ENCODE assay signal across 1 cellular context in the genomic region with DNA sequence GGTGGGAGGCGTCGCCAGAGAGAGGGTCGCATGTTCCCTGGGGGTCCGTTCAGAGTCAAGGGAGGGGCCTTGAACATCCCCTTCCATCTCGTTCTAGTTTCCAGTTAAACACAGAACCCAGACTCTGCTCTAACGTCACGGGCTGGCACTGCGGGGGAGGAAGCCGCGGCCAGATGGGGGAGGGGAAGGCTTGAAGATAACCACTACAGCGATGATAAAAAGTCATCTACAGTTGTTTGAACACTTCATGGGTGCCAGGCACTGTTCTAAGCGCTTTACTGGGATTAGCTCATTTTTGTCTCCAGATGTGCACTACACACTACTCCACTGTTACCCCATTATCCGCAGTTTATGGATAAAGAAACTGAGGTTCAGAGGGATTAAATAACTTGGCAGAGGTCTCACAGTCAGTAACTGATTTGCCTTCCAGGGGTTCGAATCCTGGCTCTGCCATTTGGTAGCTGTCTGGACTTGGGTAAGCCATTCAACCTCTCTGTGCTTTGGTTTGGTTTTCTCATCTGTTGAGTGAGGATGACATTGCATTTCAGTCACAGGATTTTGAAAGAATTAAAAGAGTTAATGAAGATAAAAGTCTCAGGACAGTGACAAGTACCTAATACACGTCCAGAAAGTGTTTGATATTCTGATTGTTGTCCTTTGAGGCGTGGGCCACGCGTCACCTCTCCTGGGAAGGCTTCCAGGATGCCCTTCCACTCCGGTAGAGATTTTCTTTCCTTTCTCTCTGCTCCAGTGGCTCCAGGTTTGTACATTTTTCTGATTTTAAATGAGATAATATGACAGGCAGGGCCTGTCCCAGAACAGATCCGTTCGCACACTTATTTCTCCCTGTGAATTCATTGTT.
TF ChIP-seq lines count a peak whose summit lies in the region.

No MANE protein-coding gene starts in this region.

TF ChIP-seq in K562, 482 proteins besides CTCF, POLR2A, EP300 and RAD21 (continued from another document):
- TF ChIP-seq, protein P1, sequence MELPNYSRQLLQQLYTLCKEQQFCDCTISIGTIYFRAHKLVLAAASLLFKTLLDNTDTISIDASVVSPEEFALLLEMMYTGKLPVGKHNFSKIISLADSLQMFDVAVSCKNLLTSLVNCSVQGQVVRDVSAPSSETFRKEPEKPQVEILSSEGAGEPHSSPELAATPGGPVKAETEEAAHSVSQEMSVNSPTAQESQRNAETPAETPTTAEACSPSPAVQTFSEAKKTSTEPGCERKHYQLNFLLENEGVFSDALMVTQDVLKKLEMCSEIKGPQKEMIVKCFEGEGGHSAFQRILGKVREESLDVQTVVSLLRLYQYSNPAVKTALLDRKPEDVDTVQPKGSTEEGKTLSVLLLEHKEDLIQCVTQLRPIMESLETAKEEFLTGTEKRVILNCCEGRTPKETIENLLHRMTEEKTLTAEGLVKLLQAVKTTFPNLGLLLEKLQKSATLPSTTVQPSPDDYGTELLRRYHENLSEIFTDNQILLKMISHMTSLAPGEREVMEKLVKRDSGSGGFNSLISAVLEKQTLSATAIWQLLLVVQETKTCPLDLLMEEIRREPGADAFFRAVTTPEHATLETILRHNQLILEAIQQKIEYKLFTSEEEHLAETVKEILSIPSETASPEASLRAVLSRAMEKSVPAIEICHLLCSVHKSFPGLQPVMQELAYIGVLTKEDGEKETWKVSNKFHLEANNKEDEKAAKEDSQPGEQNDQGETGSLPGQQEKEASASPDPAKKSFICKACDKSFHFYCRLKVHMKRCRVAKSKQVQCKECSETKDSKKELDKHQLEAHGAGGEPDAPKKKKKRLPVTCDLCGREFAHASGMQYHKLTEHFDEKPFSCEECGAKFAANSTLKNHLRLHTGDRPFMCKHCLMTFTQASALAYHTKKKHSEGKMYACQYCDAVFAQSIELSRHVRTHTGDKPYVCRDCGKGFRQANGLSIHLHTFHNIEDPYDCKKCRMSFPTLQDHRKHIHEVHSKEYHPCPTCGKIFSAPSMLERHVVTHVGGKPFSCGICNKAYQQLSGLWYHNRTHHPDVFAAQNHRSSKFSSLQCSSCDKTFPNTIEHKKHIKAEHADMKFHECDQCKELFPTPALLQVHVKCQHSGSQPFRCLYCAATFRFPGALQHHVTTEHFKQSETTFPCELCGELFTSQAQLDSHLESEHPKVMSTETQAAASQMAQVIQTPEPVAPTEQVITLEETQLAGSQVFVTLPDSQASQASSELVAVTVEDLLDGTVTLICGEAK (IDR thresholded peaks at IDR 0.05) = no peak
- TF ChIP-seq, protein P1 (CRISPR knock-in tag; IDR thresholded peaks at IDR 0.05) = no peak
- TF ChIP-seq JUNB (CRISPR knock-in tag; conservative IDR thresholded peaks at IDR 0.05) (no peak), RBM15 (IDR thresholded peaks at IDR 0.05; ENCODE audit: insufficient read depth, low read length) (no peak), U2AF2 (optimal IDR thresholded peaks at IDR 0.05; ENCODE audit: low read depth, low read length) (no peak), LEF1 (IDR thresholded peaks at IDR 0.05) (peak; percentile 84), DPF2 (IDR thresholded peaks at IDR 0.05) (peak; percentile 60), PHB2 (IDR thresholded peaks at IDR 0.05; ENCODE audit: low read depth) (no peak), SMARCE1 (IDR thresholded peaks at IDR 0.05) (peak; percentile 60; the same call in 1 of the 2 replicates), SAP30 (IDR thresholded peaks at IDR 0.05; ENCODE audit: borderline replicate concordance, insufficient read depth, low read depth, low read length, poor library complexity, severe bottlenecking) (no peak), TAF1 (IDR thresholded peaks at IDR 0.05; ENCODE audit: control insufficient read depth, extremely low read depth, insufficient read depth, low read length, severe bottlenecking) (no peak), HDAC6 (IDR thresholded peaks at IDR 0.05; ENCODE audit: low read depth, low read length) (no peak), HNRNPK (IDR thresholded peaks at IDR 0.05; ENCODE audit: low read depth, low read length, poor library complexity, severe bottlenecking) (no peak), C11orf30 (IDR thresholded peaks at IDR 0.05; ENCODE audit: low read depth) (peak; percentile 58), ZNF253 (CRISPR knock-in tag; conservative IDR thresholded peaks at IDR 0.05) (no peak), NFIC (IDR thresholded peaks at IDR 0.05) (no peak), DMBX1 (CRISPR knock-in tag; IDR thresholded peaks at IDR 0.05; ENCODE audit: borderline replicate concordance) (no peak), NCOA6 (IDR thresholded peaks at IDR 0.05) (no peak)
- TF ChIP-seq, protein P2, sequence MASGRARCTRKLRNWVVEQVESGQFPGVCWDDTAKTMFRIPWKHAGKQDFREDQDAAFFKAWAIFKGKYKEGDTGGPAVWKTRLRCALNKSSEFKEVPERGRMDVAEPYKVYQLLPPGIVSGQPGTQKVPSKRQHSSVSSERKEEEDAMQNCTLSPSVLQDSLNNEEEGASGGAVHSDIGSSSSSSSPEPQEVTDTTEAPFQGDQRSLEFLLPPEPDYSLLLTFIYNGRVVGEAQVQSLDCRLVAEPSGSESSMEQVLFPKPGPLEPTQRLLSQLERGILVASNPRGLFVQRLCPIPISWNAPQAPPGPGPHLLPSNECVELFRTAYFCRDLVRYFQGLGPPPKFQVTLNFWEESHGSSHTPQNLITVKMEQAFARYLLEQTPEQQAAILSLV (tag; IDR thresholded peaks at IDR 0.05) = no peak
- TF ChIP-seq, protein P3, sequence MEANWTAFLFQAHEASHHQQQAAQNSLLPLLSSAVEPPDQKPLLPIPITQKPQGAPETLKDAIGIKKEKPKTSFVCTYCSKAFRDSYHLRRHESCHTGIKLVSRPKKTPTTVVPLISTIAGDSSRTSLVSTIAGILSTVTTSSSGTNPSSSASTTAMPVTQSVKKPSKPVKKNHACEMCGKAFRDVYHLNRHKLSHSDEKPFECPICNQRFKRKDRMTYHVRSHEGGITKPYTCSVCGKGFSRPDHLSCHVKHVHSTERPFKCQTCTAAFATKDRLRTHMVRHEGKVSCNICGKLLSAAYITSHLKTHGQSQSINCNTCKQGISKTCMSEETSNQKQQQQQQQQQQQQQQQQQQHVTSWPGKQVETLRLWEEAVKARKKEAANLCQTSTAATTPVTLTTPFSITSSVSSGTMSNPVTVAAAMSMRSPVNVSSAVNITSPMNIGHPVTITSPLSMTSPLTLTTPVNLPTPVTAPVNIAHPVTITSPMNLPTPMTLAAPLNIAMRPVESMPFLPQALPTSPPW (CRISPR knock-in tag; IDR thresholded peaks at IDR 0.05) = peak; percentile 30; the same call in 1 of the 2 replicates
- TF ChIP-seq, protein P4, sequence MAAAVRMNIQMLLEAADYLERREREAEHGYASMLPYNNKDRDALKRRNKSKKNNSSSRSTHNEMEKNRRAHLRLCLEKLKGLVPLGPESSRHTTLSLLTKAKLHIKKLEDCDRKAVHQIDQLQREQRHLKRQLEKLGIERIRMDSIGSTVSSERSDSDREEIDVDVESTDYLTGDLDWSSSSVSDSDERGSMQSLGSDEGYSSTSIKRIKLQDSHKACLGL (CRISPR knock-in tag; IDR thresholded peaks at IDR 0.05; ENCODE audit: borderline replicate concordance, poor library complexity, severe bottlenecking) = no peak
- TF ChIP-seq, protein P5, sequence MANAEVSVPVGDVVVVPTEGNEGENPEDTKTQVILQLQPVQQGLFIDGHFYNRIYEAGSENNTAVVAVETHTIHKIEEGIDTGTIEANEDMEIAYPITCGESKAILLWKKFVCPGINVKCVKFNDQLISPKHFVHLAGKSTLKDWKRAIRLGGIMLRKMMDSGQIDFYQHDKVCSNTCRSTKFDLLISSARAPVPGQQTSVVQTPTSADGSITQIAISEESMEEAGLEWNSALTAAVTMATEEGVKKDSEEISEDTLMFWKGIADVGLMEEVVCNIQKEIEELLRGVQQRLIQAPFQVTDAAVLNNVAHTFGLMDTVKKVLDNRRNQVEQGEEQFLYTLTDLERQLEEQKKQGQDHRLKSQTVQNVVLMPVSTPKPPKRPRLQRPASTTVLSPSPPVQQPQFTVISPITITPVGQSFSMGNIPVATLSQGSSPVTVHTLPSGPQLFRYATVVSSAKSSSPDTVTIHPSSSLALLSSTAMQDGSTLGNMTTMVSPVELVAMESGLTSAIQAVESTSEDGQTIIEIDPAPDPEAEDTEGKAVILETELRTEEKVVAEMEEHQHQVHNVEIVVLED (CRISPR knock-in tag; IDR thresholded peaks at IDR 0.05) = no peak
- TF ChIP-seq, protein P6, sequence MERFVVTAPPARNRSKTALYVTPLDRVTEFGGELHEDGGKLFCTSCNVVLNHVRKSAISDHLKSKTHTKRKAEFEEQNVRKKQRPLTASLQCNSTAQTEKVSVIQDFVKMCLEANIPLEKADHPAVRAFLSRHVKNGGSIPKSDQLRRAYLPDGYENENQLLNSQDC (CRISPR knock-in tag; IDR thresholded peaks at IDR 0.05) = no peak
